In genomic region chr11:34266090-34266912, GRCh38 we compare ENCODE assay signal across 9 cellular contexts.
DNase-seq lines count a peak whose midpoint lies in the region; ATAC-seq and TF ChIP-seq lines count a peak whose summit lies in the region.
"Had no signal": no experiment of that assay in that cellular context is flagged by ENCODE, and none has a peak within 500 bp of the region (broad histone marks: within the 10 kb centered on the region; RNA-seq: fewer than 3 reads in every experiment).

No MANE protein-coding gene starts in this region.

- H3K4me1 ChIP-seq in foreskin keratinocyte (peaks cover 9% of the 10 kb centered on the region), sigmoid colon (peaks cover 0 to 38% (median 32%) of the 10 kb centered on the region in 4 donors), Karpas-422 (ENCODE audit: low read length) (no peaks in the 10 kb centered on the region)

- no peaks in the 10 kb centered on the region for H3K9me2 ChIP-seq in Karpas-422 (replicated peaks; ENCODE audit: insufficient read depth, low read length)

- H3K79me2 ChIP-seq in Karpas-422 (ENCODE audit: low read length): no peaks in the 10 kb centered on the region

- TF ChIP-seq POLR2A in sigmoid colon (IDR thresholded peaks at IDR 0.05): no peak

- H3K9ac ChIP-seq in Karpas-422 (ENCODE audit: low read length): no peak overlapping the region

- H3K27me3 ChIP-seq in foreskin keratinocyte (no peaks in the 10 kb centered on the region), sigmoid colon (no peaks in the 10 kb centered on the region), Karpas-422 (ENCODE audit: low read length) (no peaks in the 10 kb centered on the region)

- no peak overlapping the region for H3K27ac ChIP-seq in foreskin keratinocyte
- peak overlapping the region; percentile 43 to 56 (median 44) for H3K27ac ChIP-seq in sigmoid colon
- H3K27ac ChIP-seq in Karpas-422 (ENCODE audit: low read length): no peak overlapping the region
- H3K27ac ChIP-seq: psoas muscle had no signal

- intact Hi-C loops in sigmoid colon (cut with DNase I): loop anchor here (10.0 kb wide), 1 partner anchor 92 kb away; no protein-coding TSS in a partner anchor

- no peaks in the 10 kb centered on the region for H3K9me3 ChIP-seq in sigmoid colon
- H3K9me3 ChIP-seq in Karpas-422 (ENCODE audit: low read length): no peaks in the 10 kb centered on the region
- H3K9me3 ChIP-seq: psoas muscle had no signal

- no peak for TF ChIP-seq EP300 in sigmoid colon (IDR thresholded peaks at IDR 0.05)

- ATAC-seq in SK-N-SH treated with all-trans-retinoic acid at 6 μM for 48 hours: peak; percentile 83
- ATAC-seq in foreskin keratinocyte: peak; percentile 18
- no peak for ATAC-seq in GM21515 (IDR thresholded peaks at IDR 0.05; ENCODE audit: unreplicated experiment)

- H3K4me2 ChIP-seq in Karpas-422 (ENCODE audit: low read depth, low read length, poor library complexity, severe bottlenecking): no peak overlapping the region

- H3K36me3 ChIP-seq in sigmoid colon (no peaks in the 10 kb centered on the region), Karpas-422 (ENCODE audit: insufficient read depth, low read length) (no peaks in the 10 kb centered on the region)

- DNase-seq in GOT3 (lab: John Stamatoyannopoulos, UW) (peak; percentile 13), foreskin keratinocyte (peak in 1 of 2 donors; percentile 54), sigmoid colon (peak; percentile 76), DMS53 treated with DMSO at 0.1 percent for 48 hours (lab: John Stamatoyannopoulos, UW; ENCODE audit: unreplicated experiment) (no peak), Karpas-422 (no peak), SHP77 (lab: John Stamatoyannopoulos, UW) (no peak)

- TF ChIP-seq CTCF in foreskin keratinocyte (conservative IDR thresholded peaks at IDR 0.05) (no peak), sigmoid colon (IDR thresholded peaks at IDR 0.05) (no peak)

- H2AFZ ChIP-seq in Karpas-422 (ENCODE audit: low read length): no peak overlapping the region

- H4K20me1 ChIP-seq in Karpas-422 (ENCODE audit: insufficient read depth, low read depth, low read length): 0 out of 2 replicates have a peak, but pooled peaks cover 3% of the 10 kb centered on the region

- WGBS in sigmoid colon, 2 donors: 53 to 75% methylated on average over 11 of the region's 11 CpGs

- H3K4me3 ChIP-seq in sigmoid colon: no peak overlapping the region
- no peak overlapping the region for H3K4me3 ChIP-seq in Karpas-422 (ENCODE audit: low read length)
- H3K4me3 ChIP-seq: psoas muscle had no signal

TF ChIP-seq in SK-N-SH treated with all-trans-retinoic acid at 6 μM for 48 hours, 23 proteins besides CTCF, POLR2A, EP300 and RAD21:
- TF ChIP-seq CSRNP3 (CRISPR knock-in tag; IDR thresholded peaks at IDR 0.05) (no peak), ZC3H10 (CRISPR knock-in tag; IDR thresholded peaks at IDR 0.05) (no peak), TSHZ2 (CRISPR knock-in tag; IDR thresholded peaks at IDR 0.05) (no peak), OSR1 (CRISPR knock-in tag; IDR thresholded peaks at IDR 0.05) (no peak), ZFP3 (CRISPR knock-in tag; IDR thresholded peaks at IDR 0.05) (no peak), GLIS3 (CRISPR knock-in tag; IDR thresholded peaks at IDR 0.05) (no peak), CREB5 (CRISPR knock-in tag; IDR thresholded peaks at IDR 0.05; ENCODE audit: low read depth) (no peak)

Comparison
In these comparisons a context has a peak if more than half of its experiments do, and no peak if none do; other contexts are left out.
1. DNase-seq: peak in GOT3 (single experiment) and sigmoid colon (single experiment); none in DMS53 treated with DMSO at 0.1 percent for 48 hours (single experiment), Karpas-422 (single experiment) and SHP77 (0 of 2).
2. H3K27ac ChIP-seq: peak in sigmoid colon (4 of 4); none in foreskin keratinocyte (single experiment) and Karpas-422 (single experiment).